Comparison of ENCODE assay signal across 8 cellular contexts in the genomic region with DNA sequence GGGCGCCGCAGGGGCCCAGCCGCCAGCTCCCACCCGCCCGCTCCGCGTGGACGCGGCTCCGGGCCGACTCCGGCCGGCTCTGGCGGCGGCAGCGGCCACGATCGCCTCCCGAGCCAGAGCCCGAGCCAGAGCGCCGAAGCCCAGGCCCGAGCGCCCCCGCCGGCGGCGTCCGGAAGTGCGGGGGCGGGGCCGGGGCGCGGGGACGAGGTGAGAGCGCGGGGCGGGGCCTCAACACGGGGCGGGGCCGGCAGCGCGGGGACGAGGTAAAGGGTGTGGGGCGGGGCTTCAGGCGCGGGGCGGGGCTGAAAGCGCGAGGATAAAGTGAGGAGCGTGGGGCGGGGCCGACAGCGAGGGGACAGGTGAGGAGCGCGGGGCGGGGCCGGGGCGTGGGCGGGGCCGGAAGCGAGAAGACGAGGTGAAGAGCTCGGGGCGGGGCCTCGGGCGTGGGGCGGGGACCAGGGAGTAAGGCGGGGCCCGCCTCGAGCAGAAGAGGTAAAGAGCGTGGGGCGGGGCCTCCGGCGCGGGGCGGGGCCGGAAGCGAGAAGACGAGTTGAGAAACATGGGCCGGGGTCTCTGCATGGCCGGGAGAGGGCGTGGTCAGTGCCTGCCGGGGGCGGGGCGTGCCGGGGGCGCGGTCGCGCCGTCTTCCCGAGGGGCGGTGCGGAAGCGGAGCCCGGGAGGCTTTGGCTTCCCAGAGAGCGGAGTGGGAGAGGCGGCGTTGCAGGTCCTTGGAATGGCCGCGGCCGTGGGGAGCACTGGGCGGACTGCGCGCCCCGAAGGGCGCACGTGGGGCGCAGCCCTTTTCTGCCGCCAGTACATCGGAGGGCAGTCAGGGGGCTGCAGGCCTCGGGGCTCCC. TPM values are rescaled to one million over a fixed set of nuclear protein-coding genes. Genes with fewer than 3 reads are reported as not detected.
DNase-seq lines count a peak whose midpoint lies in the region; ATAC-seq and TF ChIP-seq lines count a peak whose summit lies in the region.

Gene AXIN1 (minus strand): TSS at position 177 of the 857 bp plus-strand sequence. CDS start 5,698 bp downstream, outside the sequence.

- H3K4me3 ChIP-seq in GM06990 (replicated peaks; ENCODE audit: low read depth, low read length) (peak within 1 kb of the TSS; percentile 77), SU-DHL-6 (ENCODE audit: insufficient read depth, low read length, poor library complexity, severe bottlenecking) (peak within 1 kb of the TSS; percentile 89), ovary (peak within 1 kb of the TSS; percentile 64), thymus (ENCODE audit: low read length) (peak within 1 kb of the TSS; percentile 84)

- no peaks in the 10 kb centered on the region for H3K27me3 ChIP-seq in GM06990 (replicated peaks; ENCODE audit: control insufficient read depth, insufficient read depth, low read length)
- no peaks in the 10 kb centered on the region for H3K27me3 ChIP-seq in SU-DHL-6 (ENCODE audit: low read length)
- H3K27me3 ChIP-seq in ovary = no peaks in the 10 kb centered on the region
- no peaks in the 10 kb centered on the region for H3K27me3 ChIP-seq in thymus (ENCODE audit: control insufficient read depth, insufficient read depth)

- peak within 1 kb of the TSS; percentile 92 for H3K4me3 Mint-ChIP-seq in activated naive CD8-positive, alpha-beta T cell treated with anti-CD3 and anti-CD28 coated beads, Interleukin-2, amount 10 ng/mL, durations not matched to agents 7 days and 5 days

- 1 to 2% (median 2%) methylated on average over 60 to 113 of the region's 113 CpGs for WGBS in ovary, 3 donors
- 7% methylated on average over 111 of the region's 113 CpGs for WGBS in thymus

- intact Hi-C loops in Right ventricle myocardium inferior (cut with DNase I) = loop anchor here (5.0 kb wide), 1 partner anchor 125 kb away; the partner anchor contains the start of gene LUC7L
- intact Hi-C loops in ovary (cut with DNase I) = loop anchor here in 1 of 4 donors (10.0 kb wide), 1 partner anchor 118 kb away; the partner anchor contains the start of gene FAM234A

- DNase-seq in GM06990 (ENCODE audit: extremely low read depth, insufficient read length) (peak; percentile 97), NCI-H1417 (lab: John Stamatoyannopoulos, UW) (peak; percentile 97 to 100 (median 99)), Right ventricle myocardium inferior (ENCODE audit: missing footprints) (peak; percentile 100), ovary (peak; percentile 100)
- DNase-seq in activated naive CD8-positive, alpha-beta T cell treated with anti-CD3 and anti-CD28 coated beads, Interleukin-2, amount 10 ng/mL, durations not matched to agents 7 days and 5 days = peak; percentile 100

- ATAC-seq in HG02610 (IDR thresholded peaks at IDR 0.05; ENCODE audit: unreplicated experiment) = peak; percentile 54
- peak; percentile 74 for ATAC-seq in activated naive CD8-positive, alpha-beta T cell treated with anti-CD3 and anti-CD28 coated beads, Interleukin-2, amount 10 ng/mL, durations not matched to agents 7 days and 5 days (ENCODE audit: low read depth)
- ATAC-seq in Right ventricle myocardium inferior = peak; percentile 94

- POLR2A ChIA-PET in activated naive CD8-positive, alpha-beta T cell treated with anti-CD3 and anti-CD28 coated beads, Interleukin-2, amount 10 ng/mL, durations not matched to agents 7 days and 5 days (lab: Charles Lee) = interaction anchor here (0.6 to 3.3 kb wide), 7 partner anchors 12 to 299 kb away, joined by 4 to 10 read pairs (median 4); partner anchors contain the start of genes FAM234A, LUC7L, POLR3K and SNRNP25

- no peaks in the 10 kb centered on the region for H3K9me2 ChIP-seq in SU-DHL-6 (replicated peaks; ENCODE audit: insufficient read depth, low read length)

- no peaks in the 10 kb centered on the region for H3K27me3 Mint-ChIP-seq in activated naive CD8-positive, alpha-beta T cell treated with anti-CD3 and anti-CD28 coated beads, Interleukin-2, amount 10 ng/mL, durations not matched to agents 7 days and 5 days

- H2AFZ ChIP-seq in SU-DHL-6 (ENCODE audit: low read depth, low read length, severe bottlenecking) = peak within 1 kb of the TSS; percentile 77

- H3K4me1 ChIP-seq in ovary (ENCODE audit: insufficient read depth) = no peaks in the 10 kb centered on the region
- H3K4me1 ChIP-seq in thymus (ENCODE audit: control insufficient read depth, insufficient read depth, low read length) = peaks cover 8% of the 10 kb centered on the region

- TF ChIP-seq EP300 in ovary (IDR thresholded peaks at IDR 0.05) = no peak

- TF ChIP-seq POLR2A in ovary (IDR thresholded peaks at IDR 0.05) = peak; percentile 43

- peaks cover 6% of the 10 kb centered on the region for H3K36me3 Mint-ChIP-seq in activated naive CD8-positive, alpha-beta T cell treated with anti-CD3 and anti-CD28 coated beads, Interleukin-2, amount 10 ng/mL, durations not matched to agents 7 days and 5 days

- H3K79me2 ChIP-seq in SU-DHL-6 (ENCODE audit: insufficient read depth, low read length) = peaks cover 25% of the 10 kb centered on the region

- H4K20me1 ChIP-seq in SU-DHL-6 (ENCODE audit: low read depth, low read length) = no peaks in the 10 kb centered on the region

- peak within 1 kb of the TSS; percentile 88 for H3K27ac Mint-ChIP-seq in activated naive CD8-positive, alpha-beta T cell treated with anti-CD3 and anti-CD28 coated beads, Interleukin-2, amount 10 ng/mL, durations not matched to agents 7 days and 5 days

- peak within 1 kb of the TSS; percentile 90 for H3K4me2 ChIP-seq in SU-DHL-6 (ENCODE audit: low read depth, low read length, poor library complexity, severe bottlenecking)

- peak within 1 kb of the TSS; percentile 84 for H3K9ac ChIP-seq in SU-DHL-6 (ENCODE audit: low read length)

- peaks cover 20% of the 10 kb centered on the region for H3K4me1 Mint-ChIP-seq in activated naive CD8-positive, alpha-beta T cell treated with anti-CD3 and anti-CD28 coated beads, Interleukin-2, amount 10 ng/mL, durations not matched to agents 7 days and 5 days

- H3K9me3 Mint-ChIP-seq in activated naive CD8-positive, alpha-beta T cell treated with anti-CD3 and anti-CD28 coated beads, Interleukin-2, amount 10 ng/mL, durations not matched to agents 7 days and 5 days = no peaks in the 10 kb centered on the region

- H3K9me3 ChIP-seq in SU-DHL-6 (ENCODE audit: insufficient read depth, low read length) = no peaks in the 10 kb centered on the region
- H3K9me3 ChIP-seq in ovary = no peaks in the 10 kb centered on the region
- H3K9me3 ChIP-seq in thymus (ENCODE audit: control insufficient read depth) = no peaks in the 10 kb centered on the region

- H3K36me3 ChIP-seq in GM06990 (ENCODE audit: control insufficient read depth, insufficient read depth, low read length) = no peaks in the 10 kb centered on the region
- H3K36me3 ChIP-seq in SU-DHL-6 (ENCODE audit: low read length) = no peaks in the 10 kb centered on the region
- H3K36me3 ChIP-seq in ovary = no peaks in the 10 kb centered on the region
- peaks cover 3% of the 10 kb centered on the region for H3K36me3 ChIP-seq in thymus (ENCODE audit: control insufficient read depth, insufficient read depth)

- H3K27ac ChIP-seq in SU-DHL-6 (ENCODE audit: low read depth, low read length) (no peak within 1 kb of the TSS), ovary (peak within 1 kb of the TSS; percentile 59 to 73), thymus (ENCODE audit: low read depth) (peak within 1 kb of the TSS; percentile 52)

- no peaks in the 10 kb centered on the region for H3F3A ChIP-seq in SU-DHL-6 (ENCODE audit: insufficient read depth)

- TF ChIP-seq CTCF in GM06990 (IDR thresholded peaks at IDR 0.05; ENCODE audit: insufficient read depth, low read length, poor library complexity, severe bottlenecking) = no peak
- TF ChIP-seq CTCF in SU-DHL-6 (IDR thresholded peaks at IDR 0.05; ENCODE audit: insufficient read depth, low read length, poor library complexity, severe bottlenecking) = peak; percentile 23
- peak in 2 of 3 donors; percentile 32 to 69 for TF ChIP-seq CTCF in ovary (IDR thresholded peaks at IDR 0.05)

RNA-seq across cellular contexts. Expression of gene AXIN1, which starts in this region (rescaled TPM):
- total RNA-seq in activated naive CD8-positive, alpha-beta T cell treated with anti-CD3 and anti-CD28 coated beads, Interleukin-2, amount 10 ng/mL, durations not matched to agents 7 days and 5 days = 10 to 100 TPM; 30.9 to 32.5 TPM
- 12.8 TPM for total RNA-seq in Right ventricle myocardium inferior
- 10 to 100 TPM; 13.7 to 27.2 (median 24.0) TPM for total RNA-seq in ovary
- polyA plus RNA-seq in ovary = 10 to 100 TPM in 1 of 2 donors, 1 to 10 TPM in 1; 3.7 to 21.8 TPM
- polyA plus RNA-seq in thymus = 24.1 TPM
